ENCODE assay signal across 20 cellular contexts in the genomic region with DNA sequence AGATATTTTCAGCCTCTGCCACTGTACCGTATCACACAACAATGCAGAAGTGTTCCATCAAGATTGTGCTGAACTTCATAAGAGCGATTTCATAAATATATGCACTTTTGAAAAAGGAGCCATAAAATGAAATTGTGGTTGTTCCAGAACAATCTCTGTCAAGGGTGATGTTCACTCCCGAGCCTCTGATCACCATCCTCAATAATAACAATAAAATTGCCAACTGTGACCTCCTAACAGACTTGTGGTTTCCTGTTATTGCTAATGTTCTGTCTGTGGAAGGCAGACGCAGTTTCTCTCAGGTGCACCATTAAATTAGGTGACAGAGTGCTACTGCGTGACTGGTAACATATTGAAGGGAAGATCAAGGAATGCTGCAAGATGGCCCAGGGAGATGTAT.
A peak's percentile ranks its signal among the peaks of the same experiment; 100 is the strongest.
DNase-seq lines count a peak whose midpoint lies in the region; ATAC-seq and TF ChIP-seq lines count a peak whose summit lies in the region.
"Had no signal": no experiment of that assay in that cellular context is flagged by ENCODE, and none has a peak within 500 bp of the region (broad histone marks: within the 10 kb centered on the region; RNA-seq: fewer than 3 reads in every experiment).

No MANE protein-coding gene starts in this region.

- no peaks in the 10 kb centered on the region for H3K4me1 Mint-ChIP-seq in HFFc6 (ENCODE audit: low read depth)
- H3K4me1 Mint-ChIP-seq: nephron had no signal

- H3K27ac Mint-ChIP-seq in HFFc6: no peak overlapping the region
- H3K27ac Mint-ChIP-seq: nephron had no signal

- peaks cover 0 to 16% (median 12%) of the 10 kb centered on the region in 10 experiments; a peak in 13 of 20 replicates for H3K4me1 ChIP-seq in BLaER1 treated with 17β-estradiol and CSF1 and Interleukin-3, amounts not matched to agents 10 nM and 100 nM
- H3K4me1 ChIP-seq: gastrocnemius medialis, upper lobe of right lung had no signal

- TF ChIP-seq CTCF in SU-DHL-6 (IDR thresholded peaks at IDR 0.05; ENCODE audit: insufficient read depth, low read length, poor library complexity, severe bottlenecking) (no peak), HFFc6 (IDR thresholded peaks at IDR 0.05) (no peak)

- no peak overlapping the region for H2AFZ ChIP-seq in SU-DHL-6 (ENCODE audit: low read depth, low read length, severe bottlenecking)

- H4K20me1 ChIP-seq in BLaER1 treated with 17β-estradiol and CSF1 and Interleukin-3, amounts not matched to agents 10 nM and 100 nM: no peaks in the 10 kb centered on the region
- no peaks in the 10 kb centered on the region for H4K20me1 ChIP-seq in SU-DHL-6 (ENCODE audit: low read depth, low read length)

- H3K4me3 ChIP-seq in BLaER1 treated with 17β-estradiol and CSF1 and Interleukin-3, amounts not matched to agents 10 nM and 100 nM: no peak overlapping the region
- H3K4me3 ChIP-seq in SU-DHL-6 (ENCODE audit: insufficient read depth, low read length, poor library complexity, severe bottlenecking): no peak overlapping the region
- H3K4me3 ChIP-seq: gastrocnemius medialis, GM12878, upper lobe of right lung had no signal

- H3K9me2 ChIP-seq in SU-DHL-6 (replicated peaks; ENCODE audit: insufficient read depth, low read length): 0 out of 2 replicates have a peak, but pooled peaks cover 3% of the 10 kb centered on the region

- peak; percentile 77 for ATAC-seq in activated CD4-positive, CD25-positive, alpha-beta regulatory T cell treated with anti-CD3 and anti-CD28 coated beads, Interleukin-2, amount 50 U/mL, for 24 hours
- no peak for ATAC-seq in HG02970 (IDR thresholded peaks at IDR 0.05; ENCODE audit: low FRiP score, unreplicated experiment)
- ATAC-seq: gastrocnemius medialis, GM12878, upper lobe of right lung had no signal

- H3K27me3 ChIP-seq in BLaER1 treated with 17β-estradiol and CSF1 and Interleukin-3, amounts not matched to agents 10 nM and 100 nM: no peaks in the 10 kb centered on the region
- no peaks in the 10 kb centered on the region for H3K27me3 ChIP-seq in SU-DHL-6 (ENCODE audit: low read length)
- H3K27me3 ChIP-seq: gastrocnemius medialis, upper lobe of right lung had no signal

- peak overlapping the region in 9 of 11 experiments; percentile 19 to 77 (median 58); a peak in 17 of 22 replicates for H3K4me2 ChIP-seq in BLaER1 treated with 17β-estradiol and CSF1 and Interleukin-3, amounts not matched to agents 10 nM and 100 nM
- H3K4me2 ChIP-seq in SU-DHL-6 (ENCODE audit: low read depth, low read length, poor library complexity, severe bottlenecking): peak overlapping the region; percentile 35

- H3K36me3 Mint-ChIP-seq in HFFc6 (ENCODE audit: low read depth): no peaks in the 10 kb centered on the region

- peaks cover 34% of the 10 kb centered on the region for H3K9me3 Mint-ChIP-seq in HFFc6
- H3K9me3 Mint-ChIP-seq: nephron had no signal

- peaks cover 0 to 11% (median 0%) of the 10 kb centered on the region in 11 experiments; a peak in 1 of 22 replicates for H3K36me3 ChIP-seq in BLaER1 treated with 17β-estradiol and CSF1 and Interleukin-3, amounts not matched to agents 10 nM and 100 nM
- no peaks in the 10 kb centered on the region for H3K36me3 ChIP-seq in SU-DHL-6 (ENCODE audit: low read length)
- H3K36me3 ChIP-seq: gastrocnemius medialis, upper lobe of right lung had no signal

- no peaks in the 10 kb centered on the region for H3K79me2 ChIP-seq in SU-DHL-6 (ENCODE audit: insufficient read depth, low read length)

- no peaks in the 10 kb centered on the region for H3F3A ChIP-seq in SU-DHL-6 (ENCODE audit: insufficient read depth)

- H3K27ac ChIP-seq in BLaER1 treated with 17β-estradiol and CSF1 and Interleukin-3, amounts not matched to agents 10 nM and 100 nM: no peak overlapping the region
- H3K27ac ChIP-seq in SU-DHL-6 (ENCODE audit: low read depth, low read length): peak overlapping the region; percentile 54
- H3K27ac ChIP-seq: 22Rv1, gastrocnemius medialis, upper lobe of right lung, VCaP had no signal

- no peaks in the 10 kb centered on the region for H3K27me3 Mint-ChIP-seq in HFFc6 (ENCODE audit: insufficient read depth)

- no peak overlapping the region for H3K4me3 Mint-ChIP-seq in HFFc6
- H3K4me3 Mint-ChIP-seq: nephron had no signal

- H3K9me3 ChIP-seq in BLaER1 treated with 17β-estradiol and CSF1 and Interleukin-3, amounts not matched to agents 10 nM and 100 nM (replicated peaks in 1 of 11): peaks cover 23 to 28% (median 25%) of the 10 kb centered on the region in 11 experiments
- peaks cover 4% of the 10 kb centered on the region; the same call in 1 of the 2 replicates for H3K9me3 ChIP-seq in SU-DHL-6 (ENCODE audit: insufficient read depth, low read length)
- H3K9me3 ChIP-seq: gastrocnemius medialis, upper lobe of right lung had no signal

- H3K9ac ChIP-seq in BLaER1 treated with 17β-estradiol and CSF1 and Interleukin-3, amounts not matched to agents 10 nM and 100 nM: no peak overlapping the region
- H3K9ac ChIP-seq in SU-DHL-6 (ENCODE audit: low read length): no peak overlapping the region

- no peak for DNase-seq in activated CD4-positive, CD25-positive, alpha-beta regulatory T cell treated with anti-CD3 and anti-CD28 coated beads, Interleukin-2, amount 50 U/mL, for 72 hours
- DNase-seq in central memory CD4-positive, alpha-beta T cell: peak; percentile 69
- DNase-seq in HFFc6: no peak
- DNase-seq in germinal center (ENCODE audit: low spot score): no peak
- DNase-seq: activated CD8-positive, alpha-beta memory T cell treated with anti-CD3 and anti-CD28 coated beads, Interleukin-2, amount 50 U/mL, for 48 hours; erythroblast; gastrocnemius medialis; kidney glomerular epithelial cell; mesenchymal stem cell; NCI-H1105 treated with DMSO at 0.1 percent for 48 hours; NCI-H510A; upper lobe of right lung had no signal
